In genomic region chr17:32342603-32343325, GRCh38 we compare ENCODE assay signal across 8 cellular contexts. TPM values are rescaled to one million over a fixed set of nuclear protein-coding genes. Genes with fewer than 3 reads are reported as not detected.
DNase-seq lines count a peak whose midpoint lies in the region; ATAC-seq and TF ChIP-seq lines count a peak whose summit lies in the region.

No MANE protein-coding gene starts in this region.

- H3K4me3 ChIP-seq in AG04450 (ENCODE audit: low read depth, low read length) (no peak overlapping the region), brain microvascular endothelial cell (ENCODE audit: low read depth, low read length) (peak overlapping the region; percentile 71)
- H3K4me3 ChIP-seq in Jurkat, Clone E6-1 (ENCODE audit: low read length) = peak overlapping the region; percentile 65
- peak overlapping the region; percentile 64 for H3K4me3 ChIP-seq in naive thymus-derived CD4-positive, alpha-beta T cell (ENCODE audit: low read length)

- no peaks in the 10 kb centered on the region for H3K9me3 ChIP-seq in AG04450 (ENCODE audit: control insufficient read depth, insufficient read depth, low read length)
- H3K9me3 ChIP-seq in naive thymus-derived CD4-positive, alpha-beta T cell (ENCODE audit: control insufficient read depth in 2 of 3, low read length in 3 of 3) = no peaks in the 10 kb centered on the region

- in situ Hi-C loops in brain microvascular endothelial cell (cut with HindIII; ENCODE audit: low pct_ligation_motif_present, low sequenced_read_pairs) = no loop called here

- intact Hi-C loops in naive thymus-derived CD4-positive, alpha-beta T cell (cut with micrococcal nuclease) = loop anchor here in 1 of 2 donors (1.0 kb wide), 1 partner anchor 102 kb away; the partner anchor contains the start of gene PSMD11

- ATAC-seq in naive thymus-derived CD4-positive, alpha-beta T cell = no peak
- ATAC-seq in GM19351 (IDR thresholded peaks at IDR 0.05; ENCODE audit: unreplicated experiment) = no peak

- H3K36me3 ChIP-seq in brain microvascular endothelial cell (replicated peaks) = no peaks in the 10 kb centered on the region
- H3K36me3 ChIP-seq in naive thymus-derived CD4-positive, alpha-beta T cell (ENCODE audit: control insufficient read depth in 2 of 3, insufficient read depth in 3 of 3, low read length in 3 of 3) = peaks cover 0 to 15% (median 0%) of the 10 kb centered on the region in 3 experiments

- H3K27ac ChIP-seq in AG04450 (ENCODE audit: low read depth, low read length) (no peak overlapping the region), brain microvascular endothelial cell (no peak overlapping the region)
- peak overlapping the region; percentile 80 for H3K27ac ChIP-seq in naive thymus-derived CD4-positive, alpha-beta T cell (ENCODE audit: low read depth, low read length)

- H3K27me3 ChIP-seq in AG04450 (ENCODE audit: control insufficient read depth, insufficient read depth, low read length) (no peaks in the 10 kb centered on the region), brain microvascular endothelial cell (replicated peaks) (no peaks in the 10 kb centered on the region)
- no peaks in the 10 kb centered on the region for H3K27me3 ChIP-seq in naive thymus-derived CD4-positive, alpha-beta T cell (ENCODE audit: control insufficient read depth in 2 of 2, insufficient read depth in 2 of 2, low read length in 2 of 2)

- TF ChIP-seq CTCF in AG04450 (IDR thresholded peaks at IDR 0.05; ENCODE audit: low read depth, low read length) (peak; percentile 2; the same call in 1 of the 2 replicates), brain microvascular endothelial cell (IDR thresholded peaks at IDR 0.05; ENCODE audit: low read depth, low read length, missing control alignments) (no peak)

- no peaks in the 10 kb centered on the region for H3K9me3 Mint-ChIP-seq in naive thymus-derived CD4-positive, alpha-beta T cell

- no peak for DNase-seq in AG04450 (ENCODE audit: low read depth, low spot score)
- peak; percentile 14 for DNase-seq in Jurkat, Clone E6-1 (ENCODE audit: low read depth, low spot score)
- no peak for DNase-seq in brain microvascular endothelial cell
- no peak for DNase-seq in naive thymus-derived CD4-positive, alpha-beta T cell
- no peak for DNase-seq in ureter (ENCODE audit: low spot score)
- DNase-seq in activated effector memory CD4-positive, alpha-beta T cell treated with anti-CD3 and anti-CD28 coated beads, Interleukin-2, amount 50 U/mL, for 16 hours = no peak
- DNase-seq in GOT3 (lab: John Stamatoyannopoulos, UW) = no peak

- H3K4me1 Mint-ChIP-seq in naive thymus-derived CD4-positive, alpha-beta T cell = peaks cover 19 to 33% (median 25%) of the 10 kb centered on the region in 7 donors

- H3K27me3 Mint-ChIP-seq in naive thymus-derived CD4-positive, alpha-beta T cell = no peaks in the 10 kb centered on the region

- CTCF ChIA-PET in AG04450 (lab: Charles Lee) = no interaction called here
- CTCF ChIA-PET in naive thymus-derived CD4-positive, alpha-beta T cell (lab: Charles Lee) = no interaction called here

- H3K36me3 Mint-ChIP-seq in naive thymus-derived CD4-positive, alpha-beta T cell = peaks cover 0 to 8% (median 0%) of the 10 kb centered on the region in 5 donors

- H3K4me1 ChIP-seq in naive thymus-derived CD4-positive, alpha-beta T cell (ENCODE audit: control insufficient read depth in 2 of 2, insufficient read depth in 2 of 2, low read length in 2 of 2) = peaks cover 5 to 9% of the 10 kb centered on the region in 2 donors

- peak overlapping the region; percentile 83 to 94 (median 92) for H3K4me3 Mint-ChIP-seq in naive thymus-derived CD4-positive, alpha-beta T cell

- H3K27ac Mint-ChIP-seq in naive thymus-derived CD4-positive, alpha-beta T cell = peak overlapping the region; percentile 83 to 94 (median 90)

- POLR2A ChIA-PET in AG04450 (lab: Yijun Ruan, JAX) = interaction anchor here (0.6 kb wide), 1 partner anchor 49 kb away, joined by 4 read pairs; no protein-coding TSS in a partner anchor
- POLR2A ChIA-PET in naive thymus-derived CD4-positive, alpha-beta T cell (lab: Charles Lee) = interaction anchor here (0.9 to 1.8 kb wide), 4 partner anchors 8 to 102 kb away, joined by 3 to 6 read pairs (median 4); partner anchors contain the start of gene PSMD11

RNA-seq across cellular contexts. Expression of gene C17orf75, which starts 0.8 kb away (rescaled TPM):
- polyA plus RNA-seq in AG04450 (2011; rRNA removed) = 16.6 and 19.1 TPM in 2 replicates
- polyA minus RNA-seq in AG04450 (2011; rRNA and poly(A)+ RNA removed) = 13.4 and 13.6 TPM in 2 replicates
- polyA plus RNA-seq in Jurkat, Clone E6-1 (2012; ENCODE audit: insufficient read depth, insufficient read length) = 38.4 TPM
- total RNA-seq in naive thymus-derived CD4-positive, alpha-beta T cell = 10 to 100 TPM; 14.2 to 22.0 (median 17.9) TPM
- 10 to 100 TPM in 1 of 2 donors, 1 to 10 TPM in 1; 9.6 to 12.6 TPM for polyA plus RNA-seq in naive thymus-derived CD4-positive, alpha-beta T cell
- total RNA-seq in ureter = 24.6 TPM

RNA-seq across cellular contexts. Expression of gene ZNF207, which starts 7.2 kb away (rescaled TPM):
- 219 and 239 TPM in 2 replicates for polyA plus RNA-seq in AG04450 (2011; rRNA removed)
- 250 and 254 TPM in 2 replicates for polyA minus RNA-seq in AG04450 (2011; rRNA and poly(A)+ RNA removed)
- 170 TPM for polyA plus RNA-seq in Jurkat, Clone E6-1 (2012; ENCODE audit: insufficient read depth, insufficient read length)
- total RNA-seq in naive thymus-derived CD4-positive, alpha-beta T cell = 100 to 1,000 TPM; 248 to 288 (median 281) TPM
- 100 to 1,000 TPM; 168 to 169 TPM for polyA plus RNA-seq in naive thymus-derived CD4-positive, alpha-beta T cell
- total RNA-seq in ureter = 231 TPM
